8 cellular contexts compared by ENCODE assay signal in genomic region chr6:162727347-162728176, GRCh38. TPM values are rescaled to one million over a fixed set of nuclear protein-coding genes. Genes with fewer than 3 reads are reported as not detected.
DNase-seq lines count a peak whose midpoint lies in the region; ATAC-seq and TF ChIP-seq lines count a peak whose summit lies in the region.

Gene PACRG, plus strand, starts transcription at chr6:162727974.
Gene PRKN, minus strand, starts transcription at chr6:162727766.

- H3K27ac Mint-ChIP-seq in endodermal cell, result peak within 1 kb of the TSS; percentile 90

- H2BK5ac ChIP-seq in mesenchymal stem cell (ENCODE audit: low read depth, low read length, poor library complexity, severe bottlenecking), result peak within 1 kb of the TSS; percentile 90

- peak within 1 kb of the TSS; percentile 64 for H2AK5ac ChIP-seq in mesenchymal stem cell (ENCODE audit: low read length, severe bottlenecking)

- H3K27me3 Mint-ChIP-seq in endodermal cell (ENCODE audit: insufficient read depth), result peaks cover 6% of the 10 kb centered on the region

- peak within 1 kb of the TSS; percentile 98 for H2AFZ ChIP-seq in mesenchymal stem cell (ENCODE audit: low read depth, low read length)

- H3K4ac ChIP-seq in mesenchymal stem cell (ENCODE audit: low read depth in 1 of 2, low read length in 2 of 2), result peak within 1 kb of the TSS in 1 of 2 experiments; percentile 81

- H3K23ac ChIP-seq in mesenchymal stem cell (ENCODE audit: low read length in 2 of 2), result peak within 1 kb of the TSS; percentile 31 to 96

- H3K4me1 ChIP-seq in endodermal cell (ENCODE audit: control insufficient read depth, insufficient read depth, low read length) (no peaks in the 10 kb centered on the region), mesenchymal stem cell (ENCODE audit: control insufficient read depth, insufficient read depth, low read depth, low read length) (peaks cover 3% of the 10 kb centered on the region)

- peaks cover 8% of the 10 kb centered on the region for H3K4me1 Mint-ChIP-seq in endodermal cell

- H3K9ac ChIP-seq in endodermal cell (ENCODE audit: extremely low read depth, low read length, poor library complexity, severe bottlenecking) (peak within 1 kb of the TSS; percentile 72), mesenchymal stem cell (ENCODE audit: low read length) (peak within 1 kb of the TSS; percentile 96)

- peak within 1 kb of the TSS in 1 of 2 experiments; percentile 91 for H2BK12ac ChIP-seq in mesenchymal stem cell (ENCODE audit: low read length in 2 of 2)

- no peaks in the 10 kb centered on the region for H3K9me3 ChIP-seq in endodermal cell (ENCODE audit: control insufficient read depth, low read length)
- no peaks in the 10 kb centered on the region for H3K9me3 ChIP-seq in mesenchymal stem cell (ENCODE audit: control insufficient read depth, low read length)

- WGBS in endodermal cell (ENCODE audit: insufficient coverage in 1 of 2, insufficient read length in 1 of 2), 2 experiments, result 0 to 1% methylated on average over 27 to 79 of the region's 79 CpGs
- WGBS in mesenchymal stem cell, result 1% methylated on average over 71 of the region's 79 CpGs

- H3K18ac ChIP-seq in mesenchymal stem cell (ENCODE audit: low read depth in 1 of 2, low read length in 2 of 2), result peak within 1 kb of the TSS; percentile 97 to 99

- DNase-seq in NCI-H82 treated with DMSO at 0.1 percent for 48 hours (lab: John Stamatoyannopoulos, UW; ENCODE audit: unreplicated experiment), result peak; percentile 98
- peak; percentile 93 for DNase-seq in activated CD8-positive, alpha-beta memory T cell treated with anti-CD3 and anti-CD28 coated beads, Interleukin-2, amount 50 U/mL, for 24 hours (ENCODE audit: extremely low read depth)
- DNase-seq in endodermal cell, result peak; percentile 100
- peak; percentile 98 for DNase-seq in mesenchymal stem cell
- DNase-seq in stimulated activated CD8-positive, alpha-beta memory T cell treated with anti-CD3 and anti-CD28 coated beads, Interleukin-12 subunit alpha, Interleukin-12 subunit beta, amount 100 ng/mL, for 1 hour (ENCODE audit: low read depth), result peak; percentile 93

- no peaks in the 10 kb centered on the region for H3K9me3 Mint-ChIP-seq in endodermal cell

- peak within 1 kb of the TSS; percentile 78 for H3K27ac ChIP-seq in C4-2B
- H3K27ac ChIP-seq in endodermal cell (ENCODE audit: low read depth, low read length), result peak within 1 kb of the TSS; percentile 47
- H3K27ac ChIP-seq in mesenchymal stem cell (ENCODE audit: low read length, poor library complexity, severe bottlenecking), result no peak within 1 kb of the TSS

- H3K36me3 ChIP-seq in endodermal cell (ENCODE audit: control insufficient read depth, insufficient read depth, low read length) (no peaks in the 10 kb centered on the region), mesenchymal stem cell (ENCODE audit: control insufficient read depth in 1 of 2, insufficient read depth in 2 of 2, low read depth in 1 of 2, low read length in 2 of 2) (no peaks in the 10 kb centered on the region)

- H3K4me3 ChIP-seq in endodermal cell (ENCODE audit: low read length), result peak within 1 kb of the TSS; percentile 80
- H3K4me3 ChIP-seq in mesenchymal stem cell (ENCODE audit: insufficient read depth in 1 of 2, low read depth in 1 of 2, low read length in 2 of 2), result peak within 1 kb of the TSS; percentile 82 to 99

- H3K79me1 ChIP-seq in mesenchymal stem cell (replicated peaks; ENCODE audit: low read length, poor library complexity, severe bottlenecking), result peaks cover 5% of the 10 kb centered on the region

- H2BK15ac ChIP-seq in mesenchymal stem cell (ENCODE audit: low read depth, poor library complexity, severe bottlenecking), result peak within 1 kb of the TSS; percentile 98

- peak within 1 kb of the TSS; percentile 92 for H4K91ac ChIP-seq in mesenchymal stem cell (ENCODE audit: low read length)

- peak within 1 kb of the TSS; percentile 77 for H3K4me3 Mint-ChIP-seq in endodermal cell

- peak within 1 kb of the TSS; percentile 61 for H2BK120ac ChIP-seq in mesenchymal stem cell (ENCODE audit: low read depth, low read length)

- no peaks in the 10 kb centered on the region for H3K36me3 Mint-ChIP-seq in endodermal cell (ENCODE audit: low read depth)

- ATAC-seq in GM19438 (IDR thresholded peaks at IDR 0.05; ENCODE audit: low read depth, unreplicated experiment) (peak; percentile 97), HG03565 (IDR thresholded peaks at IDR 0.05; ENCODE audit: unreplicated experiment) (peak; percentile 95)

- peak within 1 kb of the TSS in 1 of 2 experiments; percentile 89 for H3K14ac ChIP-seq in mesenchymal stem cell (ENCODE audit: low read length in 2 of 2)

- H3K27me3 ChIP-seq in endodermal cell (ENCODE audit: control insufficient read depth, insufficient read depth, low read length, poor library complexity, severe bottlenecking), result no peaks in the 10 kb centered on the region
- no peaks in the 10 kb centered on the region for H3K27me3 ChIP-seq in mesenchymal stem cell (ENCODE audit: control insufficient read depth in 1 of 2, insufficient read depth in 1 of 2, low read length in 2 of 2)

- H4K8ac ChIP-seq in mesenchymal stem cell (ENCODE audit: low read length), result peak within 1 kb of the TSS; percentile 89

- no peak for TF ChIP-seq CTCF in C4-2B (conservative IDR thresholded peaks at IDR 0.05)
- no peak for TF ChIP-seq CTCF in endodermal cell (conservative IDR thresholded peaks at IDR 0.05)

- peak within 1 kb of the TSS; percentile 93 for H3K4me2 ChIP-seq in mesenchymal stem cell (ENCODE audit: low read length, poor library complexity, severe bottlenecking)

RNA-seq across cellular contexts. Expression of gene PACRG, which starts in this region (rescaled TPM):
- total RNA-seq in endodermal cell, result under 1 TPM; 0.42 to 0.44 TPM
- 2.1 TPM for polyA plus RNA-seq in endodermal cell (2013, experiment 1 of 2)
- polyA plus RNA-seq in endodermal cell (2013, experiment 2 of 2), result 0.87 TPM
- polyA plus RNA-seq in mesenchymal stem cell (2013, experiment 1 of 2), result 0.11 TPM
- polyA plus RNA-seq in mesenchymal stem cell (2013, experiment 2 of 2), result 0.16 TPM

RNA-seq across cellular contexts. Expression of gene PRKN, which starts in this region (rescaled TPM):
- 1 to 10 TPM; 3.3 to 4.8 TPM for total RNA-seq in endodermal cell
- polyA plus RNA-seq in endodermal cell (2013, experiment 1 of 2), result 5.8 TPM
- 2.6 TPM for polyA plus RNA-seq in endodermal cell (2013, experiment 2 of 2)
- polyA plus RNA-seq in mesenchymal stem cell (2013, experiment 1 of 2), result 0.41 TPM
- 0.34 TPM for polyA plus RNA-seq in mesenchymal stem cell (2013, experiment 2 of 2)
